ENCODE assay signal across 18 cellular contexts in genomic region chr6:47256361-47256760, GRCh38. TPM values are rescaled to one million over a fixed set of nuclear protein-coding genes. Genes with fewer than 3 reads are reported as not detected.
DNase-seq lines count a peak whose midpoint lies in the region; ATAC-seq and TF ChIP-seq lines count a peak whose summit lies in the region.
"Had no signal": no experiment of that assay in that cellular context is flagged by ENCODE, and none has a peak within 500 bp of the region (broad histone marks: within the 10 kb centered on the region; RNA-seq: fewer than 3 reads in every experiment).

No MANE protein-coding gene starts in this region.

- no peaks in the 10 kb centered on the region for H3K4me1 ChIP-seq in GM23248 (ENCODE audit: insufficient read depth)
- H3K4me1 ChIP-seq in PC-9 (replicated peaks; ENCODE audit: insufficient read depth): peaks cover 23% of the 10 kb centered on the region
- H3K4me1 ChIP-seq in mesendoderm (ENCODE audit: control insufficient read depth, low read depth, low read length): peaks cover 9% of the 10 kb centered on the region

- CTCF ChIA-PET in PC-9 (lab: Charles Lee): no interaction called here
- CTCF ChIA-PET in activated CD8-positive, alpha-beta T cell treated with anti-CD3 and anti-CD28 coated beads for 36 hours (lab: Charles Lee): no interaction called here

- no peak overlapping the region for H3K23ac ChIP-seq in mesendoderm (ENCODE audit: low read length)

- H3K9me3 ChIP-seq in GM23248 (ENCODE audit: low read depth) (no peaks in the 10 kb centered on the region), PC-9 (ENCODE audit: insufficient read depth, low read depth) (no peaks in the 10 kb centered on the region)
- H3K9me3 ChIP-seq: MG63 had no signal

- DNase-seq in GM23248 (peak; percentile 30), PC-9 (no peak), cardiac fibroblast (ENCODE audit: low read depth in 2 of 2) (peak; percentile 30 to 59), mesendoderm (no peak), DMS53 (lab: John Stamatoyannopoulos, UW) (no peak), DMS153 treated with DMSO at 0.1 percent for 48 hours (lab: John Stamatoyannopoulos, UW; ENCODE audit: unreplicated experiment) (no peak), cortex of kidney (lab: John Stamatoyannopoulos, UW) (no peak)
- no peak for DNase-seq in activated CD8-positive, alpha-beta T cell treated with anti-CD3 and anti-CD28 coated beads for 36 hours
- DNase-seq: C1 segment of cervical spinal cord, DMS79 treated with DMSO at 0.1 percent for 48 hours, MG63, NCI-H1092, NCI-H146, NCI-H2081, NCI-H510A, NCI-H82 had no signal

- peak overlapping the region; percentile 22 for H3K18ac ChIP-seq in mesendoderm (ENCODE audit: low read length)

- no peak overlapping the region for H3K27ac Mint-ChIP-seq in activated CD8-positive, alpha-beta T cell treated with anti-CD3 and anti-CD28 coated beads for 36 hours

- H3K4ac ChIP-seq in mesendoderm (ENCODE audit: low read depth, low read length): no peak overlapping the region

- H2BK15ac ChIP-seq in mesendoderm (replicated peaks; ENCODE audit: low read depth): no peak overlapping the region

- H3K79me1 ChIP-seq in mesendoderm (ENCODE audit: low read length): peaks cover 23% of the 10 kb centered on the region

- H3K27ac ChIP-seq in GM23248 (no peak overlapping the region), PC-9 (peak overlapping the region; percentile 42), mesendoderm (ENCODE audit: low read depth, low read length) (no peak overlapping the region)
- H3K27ac ChIP-seq: KMS-11, RWPE1 had no signal

- H2BK5ac ChIP-seq in mesendoderm (ENCODE audit: low read length): no peak overlapping the region

- H3K36me3 ChIP-seq in GM23248 (ENCODE audit: low read depth) (no peaks in the 10 kb centered on the region), PC-9 (ENCODE audit: low read depth) (peaks cover 92% of the 10 kb centered on the region), mesendoderm (ENCODE audit: control insufficient read depth, insufficient read depth, low read length) (peaks cover 4% of the 10 kb centered on the region)
- H3K36me3 ChIP-seq: MG63 had no signal

- no peak overlapping the region for H4K5ac ChIP-seq in mesendoderm (ENCODE audit: low read length)

- H3K4me2 ChIP-seq in GM23248 (ENCODE audit: unreplicated experiment) (no peak overlapping the region), PC-9 (no peak overlapping the region), mesendoderm (ENCODE audit: low read length) (no peak overlapping the region)
- H3K4me2 ChIP-seq: KMS-11 had no signal

- H2AFZ ChIP-seq in GM23248: no peak overlapping the region
- no peak overlapping the region for H2AFZ ChIP-seq in PC-9

- no peak overlapping the region for H3K56ac ChIP-seq in mesendoderm (ENCODE audit: low read length)

- H3F3A ChIP-seq in GM23248 (ENCODE audit: insufficient read depth): no peaks in the 10 kb centered on the region
- H3F3A ChIP-seq in PC-9 (ENCODE audit: insufficient read depth, low read depth): peaks cover 94% of the 10 kb centered on the region

- H3K79me2 ChIP-seq in GM23248 (ENCODE audit: insufficient read depth) (no peaks in the 10 kb centered on the region), PC-9 (ENCODE audit: low read depth) (peaks cover 100% of the 10 kb centered on the region), mesendoderm (ENCODE audit: control insufficient read depth, insufficient read depth, low read length) (peaks cover 18% of the 10 kb centered on the region)

- no peak overlapping the region for H2AK5ac ChIP-seq in mesendoderm (ENCODE audit: low read length)

- H3K27me3 Mint-ChIP-seq in activated CD8-positive, alpha-beta T cell treated with anti-CD3 and anti-CD28 coated beads for 36 hours: no peaks in the 10 kb centered on the region

- POLR2A ChIA-PET in PC-9 (lab: Charles Lee; ENCODE audit: unreplicated experiment): interaction anchor here (0.6 kb wide), 1 partner anchor 140 kb away, joined by 15 read pairs; no protein-coding TSS in a partner anchor
- POLR2A ChIA-PET in activated CD8-positive, alpha-beta T cell treated with anti-CD3 and anti-CD28 coated beads for 36 hours (lab: Charles Lee): no interaction called here

- no peaks in the 10 kb centered on the region for H3K9me3 Mint-ChIP-seq in activated CD8-positive, alpha-beta T cell treated with anti-CD3 and anti-CD28 coated beads for 36 hours

- no peak overlapping the region for H3K4me3 Mint-ChIP-seq in activated CD8-positive, alpha-beta T cell treated with anti-CD3 and anti-CD28 coated beads for 36 hours

- WGBS in GM23248 (ENCODE audit: low coverage in 1 of 2, low lambda C conversion rate in 2 of 2, missing lambda C conversion rate in 2 of 2), 2 experiments: 51 to 52% methylated on average over 1 of the region's 1 CpG
- no CpG with 5 or more reads among the region's 1 CpG for WGBS in mesendoderm (ENCODE audit: extremely low coverage, insufficient coverage, low lambda C conversion rate)

- TF ChIP-seq CTCF in PC-9 (conservative IDR thresholded peaks at IDR 0.05) (no peak), cardiac fibroblast (IDR thresholded peaks at IDR 0.05; ENCODE audit: low read depth, low read length) (no peak)
- TF ChIP-seq CTCF in activated CD8-positive, alpha-beta T cell treated with anti-CD3 and anti-CD28 coated beads for 36 hours (IDR thresholded peaks at IDR 0.05): no peak

- peaks cover 9% of the 10 kb centered on the region for H3K4me1 Mint-ChIP-seq in activated CD8-positive, alpha-beta T cell treated with anti-CD3 and anti-CD28 coated beads for 36 hours (ENCODE audit: low read depth)

- no peak overlapping the region for H2BK120ac ChIP-seq in mesendoderm (ENCODE audit: low read depth, low read length)

- H3K27me3 ChIP-seq in GM23248 (replicated peaks; ENCODE audit: insufficient read depth): no peaks in the 10 kb centered on the region
- no peaks in the 10 kb centered on the region for H3K27me3 ChIP-seq in PC-9 (ENCODE audit: insufficient read depth, low read depth)
- H3K27me3 ChIP-seq in mesendoderm (ENCODE audit: insufficient read depth, low read length, poor library complexity): no peaks in the 10 kb centered on the region
- H3K27me3 ChIP-seq: MG63 had no signal

- no peak overlapping the region for H4K8ac ChIP-seq in mesendoderm (ENCODE audit: low read depth, low read length)

- no peak overlapping the region for H3K4me3 ChIP-seq in GM23248
- no peak overlapping the region for H3K4me3 ChIP-seq in PC-9
- H3K4me3 ChIP-seq in cardiac fibroblast (replicated peaks in 1 of 2; ENCODE audit: low read depth in 2 of 2, low read length in 2 of 2): no peak overlapping the region
- H3K4me3 ChIP-seq in mesendoderm (ENCODE audit: low read length): no peak overlapping the region
- H3K4me3 ChIP-seq: MG63 had no signal

- H3K36me3 Mint-ChIP-seq in activated CD8-positive, alpha-beta T cell treated with anti-CD3 and anti-CD28 coated beads for 36 hours (ENCODE audit: low read depth): no peaks in the 10 kb centered on the region

- no peaks in the 10 kb centered on the region for H4K20me1 ChIP-seq in GM23248 (ENCODE audit: insufficient read depth)
- peaks cover 36% of the 10 kb centered on the region for H4K20me1 ChIP-seq in PC-9 (ENCODE audit: insufficient read depth)

- intact Hi-C loops in PC-9 (cut with micrococcal nuclease; ENCODE audit: unreplicated experiment): no loop called here
- intact Hi-C loops in activated CD8-positive, alpha-beta T cell treated with anti-CD3 and anti-CD28 coated beads for 36 hours (cut with micrococcal nuclease): no loop called here

- no TSS peak for BruUV-seq in PC-9 (replicated peaks; lab: Mats Ljungman, UMichigan)

- H3K9me2 ChIP-seq in GM23248 (ENCODE audit: insufficient read depth) (no peaks in the 10 kb centered on the region), PC-9 (ENCODE audit: insufficient read depth) (no peaks in the 10 kb centered on the region)

- in situ Hi-C loops in GM23248 (cut with MboI): no loop called here

- no peak for ATAC-seq in activated CD8-positive, alpha-beta T cell treated with anti-CD3 and anti-CD28 coated beads for 36 hours

- H3K9ac ChIP-seq in GM23248: no peak overlapping the region
- no peak overlapping the region for H3K9ac ChIP-seq in mesendoderm (ENCODE audit: low read length)
- H3K9ac ChIP-seq: KMS-11 had no signal

RNA-seq across cellular contexts. Expression of gene TNFRSF21, which starts 53.3 kb away (rescaled TPM):
- total RNA-seq in GM23248 (2014; rRNA removed; shearing (Covaris generic)): 2.9 and 3.9 TPM in 2 replicates
- 8.4 and 8.9 TPM in 2 replicates for polyA plus RNA-seq in GM23248 (2016; fragmentation: Nextera tagmentation; extraction: Ambion mirVana)
- 172 and 219 TPM in 2 replicates for total RNA-seq in PC-9 (2021)
- 56.4 TPM for polyA plus RNA-seq in mesendoderm (2013, experiment 1 of 2)
- polyA plus RNA-seq in mesendoderm (2013, experiment 2 of 2): 56.6 TPM
- 1 to 10 TPM; 2.3 to 2.5 TPM for total RNA-seq in activated CD8-positive, alpha-beta T cell treated with anti-CD3 and anti-CD28 coated beads for 36 hours

Comparison
In these comparisons a context has a peak if more than half of its experiments do, and no peak if none do; other contexts are left out.
1. DNase-seq: peak in GM23248 (single experiment) and cardiac fibroblast (2 of 2); none in PC-9 (0 of 2), mesendoderm (single experiment), DMS53 (single experiment), activated CD8-positive, alpha-beta T cell treated with anti-CD3 and anti-CD28 coated beads for 36 hours (single experiment), DMS153 treated with DMSO at 0.1 percent for 48 hours (single experiment) and cortex of kidney (single experiment).
2. RNA of gene TNFRSF21, which starts 53.3 kb away (total RNA-seq): 172 to 219 TPM in PC-9; 2.9 to 3.9 TPM in GM23248 and 2.3 to 2.5 TPM in activated CD8-positive, alpha-beta T cell treated with anti-CD3 and anti-CD28 coated beads for 36 hours; every median in the first group is over 10 times any median in the second.